35 cellular contexts compared by ENCODE assay signal in the genomic region with DNA sequence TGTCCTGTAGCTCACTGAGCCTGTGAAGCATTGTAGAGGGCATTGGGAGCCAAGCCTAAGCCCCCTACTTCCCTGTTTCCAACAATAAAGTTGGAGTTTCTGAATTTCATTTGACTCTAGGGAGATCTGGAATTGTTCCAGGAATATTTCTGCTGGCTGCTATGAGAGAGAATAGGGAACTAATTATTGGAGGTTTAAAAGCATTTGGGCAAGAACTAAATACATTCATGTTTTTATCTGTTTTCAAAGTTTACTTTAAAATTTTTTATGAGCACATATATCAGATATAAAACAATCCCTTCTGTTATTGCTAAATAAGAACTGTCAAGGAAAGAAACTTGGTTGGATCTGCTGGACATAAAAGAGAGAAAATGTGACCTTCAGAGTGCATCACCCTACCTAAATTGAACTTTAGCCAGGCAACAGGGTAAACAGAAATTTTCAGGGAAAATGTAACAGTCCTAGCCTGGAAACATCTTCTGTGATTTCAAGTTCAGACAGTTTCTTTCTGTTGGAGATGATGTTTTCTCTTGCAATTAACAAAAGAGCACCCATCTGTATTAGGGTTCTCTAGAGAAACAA. TPM values are rescaled to one million over a fixed set of nuclear protein-coding genes. Genes with fewer than 3 reads are reported as not detected.
"Had no signal": no experiment of that assay in that cellular context is flagged by ENCODE, and none has a peak within 500 bp of the region (broad histone marks: within the 10 kb centered on the region; RNA-seq: fewer than 3 reads in every experiment).

No MANE protein-coding gene starts in this region.

- DNase-seq: activated CD4-positive, alpha-beta memory T cell treated with anti-CD3 and anti-CD28 coated beads, Interleukin-2, amount 10 ng/mL, durations not matched to agents 7 days and 5 days; activated CD4-positive, alpha-beta T cell treated with anti-CD3 and anti-CD28 coated beads, Interleukin-2, amount 10 ng/mL, durations not matched to agents 24 days and 14 days; activated CD4-positive, CD25-positive, alpha-beta regulatory T cell treated with anti-CD3 and anti-CD28 coated beads, Interleukin-2, amount 50 U/mL, for 72 hours; activated CD8-positive, alpha-beta memory T cell treated with anti-CD3 and anti-CD28 coated beads, Interleukin-2, amount 50 U/mL, for 48 hours; activated gamma-delta T cell treated with Interleukin-2 at 50 U/mL for 16 hours; activated naive CD4-positive, alpha-beta T cell treated with anti-CD3 and anti-CD28 coated beads, Interleukin-2, amount 50 U/mL, for 16 hours; activated T-cell treated with anti-CD3 and anti-CD28 coated beads, Interleukin-2, amount 50 U/mL, for 24 hours; endodermal cell; esophagus squamous epithelium; hypothalamus; immature natural killer cell; kidney; nephron progenitor cell; ovary; sigmoid colon; small intestine; stimulated activated CD4-positive, alpha-beta T cell treated with anti-CD3 and anti-CD28 coated beads, Interleukin-4, amount 100 ng/mL, for 4 hours; stimulated activated CD8-positive, alpha-beta memory T cell treated with anti-CD3 and anti-CD28 coated beads, Interleukin-4, amount 100 ng/mL, for 48 hours; stimulated activated naive CD8-positive, alpha-beta T cell treated with anti-CD3 and anti-CD28 coated beads, Interleukin-15, amount 100 ng/mL, for 72 hours; substantia nigra; T-helper 17 cell; T1000; upper lobe of left lung had no signal

- H3K36me3 ChIP-seq: esophagus squamous epithelium, gastroesophageal sphincter, neutrophil, ovary, sigmoid colon, upper lobe of left lung, vagina had no signal

- ATAC-seq: activated T-helper 17 cell treated with anti-CD3 and anti-CD28 coated beads, Interleukin-2, amount 50 U/mL, for 72 hours; stimulated activated memory B cell treated with anti-CD40 and anti-IgM and Interleukin-4, amounts not matched to agents 10 μg/mL and 1 μg/mL and 100 μg/mL, for 72 hours; stimulated activated naive CD8-positive, alpha-beta T cell treated with anti-CD3 and anti-CD28 coated beads, Interleukin-15, amount 100 ng/mL, for 72 hours; T-helper 17 cell had no signal

- H3K9me3 ChIP-seq: esophagus squamous epithelium, gastroesophageal sphincter, neutrophil, ovary, sigmoid colon, upper lobe of left lung, vagina had no signal

- FAIRE-seq: kidney, small intestine had no signal

- H3K4me3 ChIP-seq: esophagus squamous epithelium, gastroesophageal sphincter, lung, ovary, sigmoid colon, upper lobe of left lung, vagina had no signal

- H3K27me3 ChIP-seq: gastroesophageal sphincter, ovary, sigmoid colon, upper lobe of left lung, vagina had no signal

- H3K27ac ChIP-seq: esophagus squamous epithelium, gastroesophageal sphincter, neutrophil, ovary, upper lobe of left lung, vagina had no signal

RNA-seq across cellular contexts. Expression of gene LECT2, which starts 19.3 kb away (rescaled TPM):
- total RNA-seq: activated CD4-positive, alpha-beta memory T cell treated with anti-CD3 and anti-CD28 coated beads, Interleukin-2, amount 10 ng/mL, durations not matched to agents 7 days and 5 days; activated CD4-positive, alpha-beta T cell treated with anti-CD3 and anti-CD28 coated beads, Interleukin-2, amount 10 ng/mL, durations not matched to agents 24 days and 14 days; activated T-helper 17 cell treated with anti-CD3 and anti-CD28 coated beads, Interleukin-2, amount 50 U/mL, for 72 hours; bronchial epithelial cell; endodermal cell; esophagus squamous epithelium; gastroesophageal sphincter; kidney; lung; mesenteric fat pad; mucosa of gallbladder; ovary; progenitor cell of endocrine pancreas; renal cortical epithelial cell; sigmoid colon; T-helper 17 cell; upper lobe of left lung; vagina had no signal
- polyA plus RNA-seq: immature natural killer cell, lung, ovary, sigmoid colon, small intestine, thymus had no signal

RNA-seq across cellular contexts. Expression of gene TGFBI, which starts 54.7 kb away (rescaled TPM):
- total RNA-seq: activated CD4-positive, alpha-beta memory T cell treated with anti-CD3 and anti-CD28 coated beads, Interleukin-2, amount 10 ng/mL, durations not matched to agents 7 days and 5 days; activated CD4-positive, alpha-beta T cell treated with anti-CD3 and anti-CD28 coated beads, Interleukin-2, amount 10 ng/mL, durations not matched to agents 24 days and 14 days had no signal
